14 cellular contexts compared by ENCODE assay signal in genomic region chr15:70272565-70273355, GRCh38.
DNase-seq lines count a peak whose midpoint lies in the region; ATAC-seq, FAIRE-seq and TF ChIP-seq lines count a peak whose summit lies in the region.
"Had no signal": no experiment of that assay in that cellular context is flagged by ENCODE, and none has a peak within 500 bp of the region (broad histone marks: within the 10 kb centered on the region; RNA-seq: fewer than 3 reads in every experiment).

No MANE protein-coding gene starts in this region.

- H3K36me3 Mint-ChIP-seq in natural killer cell treated with Interleukin-12 subunit alpha and Interleukin-12 subunit beta and Interleukin-15 and Interleukin-18, amount 100 ng/mL, for 72 hours = no peaks in the 10 kb centered on the region
- no peaks in the 10 kb centered on the region for H3K36me3 Mint-ChIP-seq in natural killer cell
- no peaks in the 10 kb centered on the region for H3K36me3 Mint-ChIP-seq in neural progenitor cell
- H3K36me3 Mint-ChIP-seq: CD8-positive, alpha-beta T cell had no signal

- H2AFZ ChIP-seq in H1 (ENCODE audit: low read length) (no peak overlapping the region), neural progenitor cell (replicated peaks) (no peak overlapping the region)

- H3K79me2 ChIP-seq in H1 (ENCODE audit: control insufficient read depth in 1 of 2, insufficient read depth in 2 of 2, low read length in 2 of 2) (no peaks in the 10 kb centered on the region), neural progenitor cell (ENCODE audit: low read depth) (no peaks in the 10 kb centered on the region)

- H3K4me2 ChIP-seq in H1 (ENCODE audit: insufficient read depth in 1 of 2, low read depth in 2 of 2, low read length in 2 of 2) = no peak overlapping the region
- no peak overlapping the region for H3K4me2 ChIP-seq in neural progenitor cell

- peaks cover 3% of the 10 kb centered on the region; the same call in 1 of the 2 replicates for H3K79me1 ChIP-seq in H1 (ENCODE audit: low read depth, low read length)

- H3K4ac ChIP-seq in H1 (replicated peaks; ENCODE audit: insufficient read length, low read depth, low read length) = no peak overlapping the region

- TF ChIP-seq RAD21 in H1 (IDR thresholded peaks at IDR 0.05 in 1 of 2, conservative IDR thresholded peaks at IDR 0.05 in 1 of 2; ENCODE audit: low read depth in 2 of 2, low read length in 2 of 2) = no peak

- peak overlapping the region in 1 of 2 donors; percentile 33 for H3K27ac Mint-ChIP-seq in natural killer cell treated with Interleukin-12 subunit alpha and Interleukin-12 subunit beta and Interleukin-15 and Interleukin-18, amount 100 ng/mL, for 72 hours
- H3K27ac Mint-ChIP-seq in natural killer cell = no peak overlapping the region
- peak overlapping the region; percentile 54 for H3K27ac Mint-ChIP-seq in neural progenitor cell
- H3K27ac Mint-ChIP-seq: CD8-positive, alpha-beta T cell had no signal

- TF ChIP-seq POLR2A in H1 (IDR thresholded peaks at IDR 0.05; ENCODE audit: control extremely low read depth in 1 of 2, low read depth in 2 of 2, low read length in 2 of 2) = no peak

- no peak overlapping the region for H3K23ac ChIP-seq in H1 (ENCODE audit: insufficient read length)

- intact Hi-C loops in natural killer cell (cut with micrococcal nuclease) = no loop called here

- H4K20me1 ChIP-seq in H1 (replicated peaks in 1 of 2; ENCODE audit: control insufficient read depth in 1 of 2, insufficient read depth in 2 of 2, low read length in 2 of 2) = no peaks in the 10 kb centered on the region
- H4K20me1 ChIP-seq in neural progenitor cell (ENCODE audit: low read depth) = no peaks in the 10 kb centered on the region

- POLR2A ChIA-PET in H1 (lab: Charles Lee; ENCODE audit: partially characterized antibody) = no interaction called here

- H3K36me3 ChIP-seq in H1 (ENCODE audit: control insufficient read depth in 2 of 4, insufficient read depth in 4 of 4, low read length in 3 of 4) (no peaks in the 10 kb centered on the region), neural progenitor cell (no peaks in the 10 kb centered on the region)
- H3K36me3 ChIP-seq: HAP-1 had no signal

- H3K27ac ChIP-seq in H1 (ENCODE audit: low read depth, low read length) (no peak overlapping the region), neural progenitor cell (no peak overlapping the region)

- H2BK5ac ChIP-seq in H1 (ENCODE audit: low read depth, low read length) = no peak overlapping the region

- no peak overlapping the region for H3K18ac ChIP-seq in H1 (ENCODE audit: extremely low read depth, low read length)

- no peak for TF ChIP-seq EP300 in H1 (IDR thresholded peaks at IDR 0.05; ENCODE audit: borderline replicate concordance in 1 of 2, low read depth in 2 of 2, low read length in 2 of 2)

- H3F3A ChIP-seq in neural progenitor cell (ENCODE audit: low read depth) = no peaks in the 10 kb centered on the region

- H3K4me1 ChIP-seq in H1 (replicated peaks in 1 of 4; ENCODE audit: control insufficient read depth in 3 of 4, insufficient read depth in 4 of 4, low read length in 3 of 4) = peaks cover 0 to 11% (median 6%) of the 10 kb centered on the region in 4 experiments; a peak in 4 of 7 replicates
- peaks cover 27% of the 10 kb centered on the region for H3K4me1 ChIP-seq in neural progenitor cell
- H3K4me1 ChIP-seq: HAP-1 had no signal

- H3K4me3 ChIP-seq in H1 (ENCODE audit: extremely low read depth in 1 of 4, insufficient read depth in 2 of 4, low read depth in 3 of 4, low read length in 4 of 4) (no peak overlapping the region), neural progenitor cell (no peak overlapping the region)
- H3K4me3 ChIP-seq: HAP-1, K562 had no signal

- no peak overlapping the region for H3K56ac ChIP-seq in H1 (replicated peaks; ENCODE audit: insufficient read length, low read depth, low read length)

- H3K27me3 ChIP-seq in H1 (replicated peaks in 1 of 4; ENCODE audit: control insufficient read depth in 3 of 4, extremely low read depth in 1 of 4, insufficient read depth in 3 of 4, low read length in 3 of 4) = no peaks in the 10 kb centered on the region
- H3K27me3 ChIP-seq in neural progenitor cell = no peaks in the 10 kb centered on the region

- H4K91ac ChIP-seq in H1 (replicated peaks; ENCODE audit: insufficient read length, low read length) = no peak overlapping the region

- H2AK5ac ChIP-seq in H1 (ENCODE audit: low read depth, low read length) = no peak overlapping the region

- CTCF ChIA-PET in H1 (lab: Charles Lee; ENCODE audit: partially characterized antibody) = interaction anchor here (1.7 kb wide), 1 partner anchor 216 kb away, joined by 6 read pairs; no protein-coding TSS in a partner anchor

- H3K4me1 Mint-ChIP-seq in natural killer cell treated with Interleukin-12 subunit alpha and Interleukin-12 subunit beta and Interleukin-15 and Interleukin-18, amount 100 ng/mL, for 72 hours (ENCODE audit: low read depth in 2 of 2) = peaks cover 9 to 16% of the 10 kb centered on the region in 2 donors
- peaks cover 11 to 18% of the 10 kb centered on the region in 2 donors for H3K4me1 Mint-ChIP-seq in natural killer cell
- H3K4me1 Mint-ChIP-seq in neural progenitor cell = peaks cover 69% of the 10 kb centered on the region

- H2BK120ac ChIP-seq in H1 (replicated peaks; ENCODE audit: low read depth, low read length) = peak overlapping the region; percentile 27

- H4K5ac ChIP-seq in H1 (ENCODE audit: insufficient read length, low read depth, low read length) = no peak overlapping the region

- no peak for FAIRE-seq in H1 (lab: Jason Lieb, UNC)
- FAIRE-seq: K562 had no signal

- H2BK12ac ChIP-seq in H1 (ENCODE audit: low read depth, low read length) = no peak overlapping the region

- H3K9me3 ChIP-seq in H1 (ENCODE audit: insufficient read depth in 2 of 2, low read depth in 1 of 2, low read length in 1 of 2) (no peaks in the 10 kb centered on the region), neural progenitor cell (ENCODE audit: low read depth) (no peaks in the 10 kb centered on the region)
- H3K9me3 ChIP-seq: HAP-1 had no signal

- H3K14ac ChIP-seq in H1 (ENCODE audit: insufficient read length) = no peak overlapping the region

- no peaks in the 10 kb centered on the region for H3K23me2 ChIP-seq in H1 (ENCODE audit: low read depth, low read length)

- ATAC-seq in natural killer cell treated with Interleukin-12 subunit alpha and Interleukin-12 subunit beta and Interleukin-15 and Interleukin-18, amount 100 ng/mL, for 72 hours = no peak
- no peak for ATAC-seq in natural killer cell
- no peak for ATAC-seq in HG03469 (IDR thresholded peaks at IDR 0.05; ENCODE audit: unreplicated experiment)
- ATAC-seq: CD8-positive, alpha-beta T cell; K562; PC-3 had no signal

- no peak overlapping the region for H2BK20ac ChIP-seq in H1 (ENCODE audit: low read length)

- peak; percentile 23 for DNase-seq in natural killer cell treated with Interleukin-12 subunit alpha and Interleukin-12 subunit beta and Interleukin-15 and Interleukin-18, amount 100 ng/mL, for 72 hours (ENCODE audit: low spot score)
- DNase-seq in natural killer cell = no peak
- DNase-seq in H1 (ENCODE audit: low read depth in 1 of 2, low spot score in 2 of 2) = no peak
- no peak for DNase-seq in neural progenitor cell (ENCODE audit: low spot score)
- DNase-seq in NCI-H774 (lab: John Stamatoyannopoulos, UW) = no peak
- DNase-seq in stimulated activated CD8-positive, alpha-beta memory T cell treated with anti-CD3 and anti-CD28 coated beads, Interleukin-4, amount 100 ng/mL, for 48 hours = no peak
- DNase-seq: ACHN; CD8-positive, alpha-beta T cell; NCI-H1092; NCI-H226; PC-3 had no signal

- H3K9ac ChIP-seq in H1 (replicated peaks in 1 of 4; ENCODE audit: extremely low read depth in 1 of 4, low read depth in 3 of 4, low read length in 3 of 4) (no peak overlapping the region), neural progenitor cell (no peak overlapping the region)

- peaks cover 37 to 42% of the 10 kb centered on the region in 2 donors for H3K27me3 Mint-ChIP-seq in natural killer cell treated with Interleukin-12 subunit alpha and Interleukin-12 subunit beta and Interleukin-15 and Interleukin-18, amount 100 ng/mL, for 72 hours
- H3K27me3 Mint-ChIP-seq in natural killer cell (ENCODE audit: low read depth in 2 of 2) = peaks cover 49 to 64% of the 10 kb centered on the region in 2 donors
- peaks cover 14% of the 10 kb centered on the region for H3K27me3 Mint-ChIP-seq in neural progenitor cell (ENCODE audit: insufficient read depth, low read depth)

- H3K4me3 Mint-ChIP-seq in natural killer cell treated with Interleukin-12 subunit alpha and Interleukin-12 subunit beta and Interleukin-15 and Interleukin-18, amount 100 ng/mL, for 72 hours = no peak overlapping the region
- H3K4me3 Mint-ChIP-seq in natural killer cell (no peak overlapping the region), neural progenitor cell (no peak overlapping the region)
- H3K4me3 Mint-ChIP-seq: CD8-positive, alpha-beta T cell had no signal

- H3K9me3 Mint-ChIP-seq in natural killer cell treated with Interleukin-12 subunit alpha and Interleukin-12 subunit beta and Interleukin-15 and Interleukin-18, amount 100 ng/mL, for 72 hours = no peaks in the 10 kb centered on the region
- H3K9me3 Mint-ChIP-seq in natural killer cell (no peaks in the 10 kb centered on the region), neural progenitor cell (no peaks in the 10 kb centered on the region)
- H3K9me3 Mint-ChIP-seq: CD8-positive, alpha-beta T cell had no signal

- no peak overlapping the region for H2BK15ac ChIP-seq in H1 (ENCODE audit: low read length)

- no peak for TF ChIP-seq CTCF in natural killer cell (IDR thresholded peaks at IDR 0.05)
- no peak for TF ChIP-seq CTCF in H1 (IDR thresholded peaks at IDR 0.05; ENCODE audit: control extremely low read depth in 1 of 3, insufficient read depth in 1 of 3, low read depth in 1 of 3, low read length in 3 of 3)
- no peak for TF ChIP-seq CTCF in neural progenitor cell (IDR thresholded peaks at IDR 0.05)

- 90% methylated on average over 10 of the region's 10 CpGs; no CpG with 5 or more reads in 1 of the 2 experiments for WGBS in H1 (ENCODE audit: extremely low coverage in 1 of 2, insufficient coverage in 1 of 2, insufficient read length in 1 of 2, insufficient replicate concordance in 2 of 2, low coverage in 1 of 2, low lambda C conversion rate in 2 of 2, missing lambda C conversion rate in 1 of 2), 2 experiments

- no peak overlapping the region for H4K8ac ChIP-seq in H1 (ENCODE audit: extremely low read depth, insufficient read depth, low read length)

TF ChIP-seq in H1, 55 proteins besides CTCF, POLR2A, EP300 and RAD21:
- no peak for TF ChIP-seq BRCA1 (IDR thresholded peaks at IDR 0.05; ENCODE audit: low read depth, low read length)
